ENCODE assay signal across 24 cellular contexts in genomic region chr4:48914311-48914710, GRCh38. TPM values are rescaled to one million over a fixed set of nuclear protein-coding genes. Genes with fewer than 3 reads are reported as not detected.
A peak's percentile ranks its signal among the peaks of the same experiment; 100 is the strongest.
DNase-seq lines count a peak whose midpoint lies in the region; ATAC-seq, FAIRE-seq and TF ChIP-seq lines count a peak whose summit lies in the region.
"Had no signal": no experiment of that assay in that cellular context is flagged by ENCODE, and none has a peak within 500 bp of the region (broad histone marks: within the 10 kb centered on the region; RNA-seq: fewer than 3 reads in every experiment).

No MANE protein-coding gene starts in this region.

- peaks cover 1% of the 10 kb centered on the region for H3K36me3 Mint-ChIP-seq in activated naive CD4-positive, alpha-beta T cell treated with anti-CD3 and anti-CD28 coated beads, Interleukin-2, amount 10 ng/mL, durations not matched to agents 7 days and 5 days
- H3K36me3 Mint-ChIP-seq: CD8-positive, alpha-beta memory T cell had no signal

- CTCF ChIA-PET in mammary epithelial cell (lab: Charles Lee; ENCODE audit: low non-redundant PET) = no interaction called here
- CTCF ChIA-PET in activated naive CD4-positive, alpha-beta T cell treated with anti-CD3 and anti-CD28 coated beads, Interleukin-2, amount 10 ng/mL, durations not matched to agents 7 days and 5 days (lab: Charles Lee) = interaction anchor here (0.8 kb wide), 1 partner anchor 31 kb away, joined by 3 read pairs; no protein-coding TSS in a partner anchor

- H3K4me3 Mint-ChIP-seq in activated naive CD4-positive, alpha-beta T cell treated with anti-CD3 and anti-CD28 coated beads, Interleukin-2, amount 10 ng/mL, durations not matched to agents 7 days and 5 days = no peak overlapping the region
- H3K4me3 Mint-ChIP-seq: CD8-positive, alpha-beta memory T cell had no signal

- no peaks in the 10 kb centered on the region for H3K79me2 ChIP-seq in mammary epithelial cell (ENCODE audit: insufficient read depth, low read length)

- H3K27me3 Mint-ChIP-seq in activated naive CD4-positive, alpha-beta T cell treated with anti-CD3 and anti-CD28 coated beads, Interleukin-2, amount 10 ng/mL, durations not matched to agents 7 days and 5 days = peaks cover 8% of the 10 kb centered on the region

- H3K9ac ChIP-seq in mammary epithelial cell (ENCODE audit: insufficient read depth, low read length) = no peak overlapping the region

- intact Hi-C loops in mammary epithelial cell (cut with micrococcal nuclease) (no loop called here), breast epithelium (cut with DNase I; ENCODE audit: low total_unique reads) (no loop called here)

- peaks cover 29% of the 10 kb centered on the region for H3K4me1 ChIP-seq in mammary epithelial cell (ENCODE audit: insufficient read depth, low read length)
- H3K4me1 ChIP-seq in breast epithelium = no peaks in the 10 kb centered on the region
- peaks cover 29% of the 10 kb centered on the region for H3K4me1 ChIP-seq in foreskin keratinocyte
- no peaks in the 10 kb centered on the region for H3K4me1 ChIP-seq in upper lobe of left lung

- H3K4me3 ChIP-seq in mammary epithelial cell (replicated peaks in 1 of 3; ENCODE audit: insufficient read depth in 1 of 3, low read depth in 2 of 3, low read length in 3 of 3) = no peak overlapping the region
- no peak overlapping the region for H3K4me3 ChIP-seq in breast epithelium
- no peak overlapping the region for H3K4me3 ChIP-seq in astrocyte of the spinal cord (ENCODE audit: low read depth, low read length)
- no peak overlapping the region for H3K4me3 ChIP-seq in upper lobe of left lung

- WGBS in mammary epithelial cell (ENCODE audit: low coverage, missing lambda C conversion rate) = 97% methylated on average over 3 of the region's 3 CpGs
- 93 to 94% methylated on average over 3 of the region's 3 CpGs for WGBS in upper lobe of left lung, 2 donors

- no peak for TF ChIP-seq EP300 in upper lobe of left lung (IDR thresholded peaks at IDR 0.05)

- no peaks in the 10 kb centered on the region for H4K20me1 ChIP-seq in mammary epithelial cell (ENCODE audit: insufficient read depth, low read length)

- no peak for TF ChIP-seq CTCF in mammary epithelial cell (conservative IDR thresholded peaks at IDR 0.05 in 1 of 2, IDR thresholded peaks at IDR 0.05 in 1 of 2; ENCODE audit: extremely low read depth in 1 of 2, insufficient read depth in 1 of 2, low read depth in 1 of 2, low read length in 2 of 2)
- no peak for TF ChIP-seq CTCF in breast epithelium (IDR thresholded peaks at IDR 0.05)
- TF ChIP-seq CTCF in astrocyte of the spinal cord (IDR thresholded peaks at IDR 0.05; ENCODE audit: low read depth, low read length) = no peak
- no peak for TF ChIP-seq CTCF in foreskin keratinocyte (conservative IDR thresholded peaks at IDR 0.05)
- no peak for TF ChIP-seq CTCF in upper lobe of left lung (IDR thresholded peaks at IDR 0.05)

- H3K9me3 Mint-ChIP-seq in activated naive CD4-positive, alpha-beta T cell treated with anti-CD3 and anti-CD28 coated beads, Interleukin-2, amount 10 ng/mL, durations not matched to agents 7 days and 5 days = peaks cover under 1% of the 10 kb centered on the region

- peak; percentile 83 for FAIRE-seq in urothelium cell line (lab: Jason Lieb, UNC)
- FAIRE-seq: A204.1, GM19239, HepG2 had no signal

- no peak overlapping the region for H3K4me2 ChIP-seq in mammary epithelial cell (ENCODE audit: insufficient read depth, low read depth, low read length)

- ATAC-seq in foreskin keratinocyte (peak; percentile 9), HG02610 (IDR thresholded peaks at IDR 0.05; ENCODE audit: unreplicated experiment) (no peak), upper lobe of left lung (ENCODE audit: low FRiP score in 2 of 2) (no peak)
- ATAC-seq: HepG2 had no signal

- in situ Hi-C loops in mammary epithelial cell (cut with MboI; ENCODE audit: low sequenced_read_pairs in 2 of 2) = no loop called here
- in situ Hi-C loops in astrocyte of the spinal cord (cut with HindIII; ENCODE audit: low sequenced_read_pairs) = no loop called here

- dilution Hi-C loops in mammary epithelial cell (cut with HindIII; ENCODE audit: low sequenced_read_pairs) = no loop called here

- no peak overlapping the region for H2AFZ ChIP-seq in mammary epithelial cell (ENCODE audit: low read depth, low read length)

- H3K27me3 ChIP-seq in mammary epithelial cell (ENCODE audit: insufficient read depth, low read length) (no peaks in the 10 kb centered on the region), breast epithelium (no peaks in the 10 kb centered on the region), foreskin keratinocyte (no peaks in the 10 kb centered on the region), upper lobe of left lung (no peaks in the 10 kb centered on the region)

- no peaks in the 10 kb centered on the region for H3K36me3 ChIP-seq in mammary epithelial cell (ENCODE audit: insufficient read depth, low read length)
- H3K36me3 ChIP-seq in breast epithelium = no peaks in the 10 kb centered on the region
- H3K36me3 ChIP-seq in upper lobe of left lung = no peaks in the 10 kb centered on the region

- H3K9me3 ChIP-seq in mammary epithelial cell (replicated peaks; ENCODE audit: insufficient read depth, low read length) (no peaks in the 10 kb centered on the region), breast epithelium (no peaks in the 10 kb centered on the region), upper lobe of left lung (no peaks in the 10 kb centered on the region)

- H3K4me1 Mint-ChIP-seq in activated naive CD4-positive, alpha-beta T cell treated with anti-CD3 and anti-CD28 coated beads, Interleukin-2, amount 10 ng/mL, durations not matched to agents 7 days and 5 days = peaks cover 6% of the 10 kb centered on the region
- H3K4me1 Mint-ChIP-seq: CD8-positive, alpha-beta memory T cell had no signal

- H3K27ac ChIP-seq in mammary epithelial cell (ENCODE audit: insufficient read depth, low read depth, low read length) (no peak overlapping the region), breast epithelium (no peak overlapping the region), foreskin keratinocyte (peak overlapping the region; percentile 72), upper lobe of left lung (no peak overlapping the region)
- H3K27ac ChIP-seq: C4-2B, HL-60 had no signal

- H3K27ac Mint-ChIP-seq in activated naive CD4-positive, alpha-beta T cell treated with anti-CD3 and anti-CD28 coated beads, Interleukin-2, amount 10 ng/mL, durations not matched to agents 7 days and 5 days = no peak overlapping the region
- H3K27ac Mint-ChIP-seq: CD8-positive, alpha-beta memory T cell had no signal

- no TSS peak for BruUV-seq in mammary epithelial cell (replicated peaks; lab: Mats Ljungman, UMichigan)

- TF ChIP-seq POLR2A in breast epithelium (IDR thresholded peaks at IDR 0.05) (no peak), upper lobe of left lung (IDR thresholded peaks at IDR 0.05) (no peak)

- DNase-seq in mammary epithelial cell (peak; percentile 42), breast epithelium (ENCODE audit: low spot score in 2 of 2) (no peak), astrocyte of the spinal cord (ENCODE audit: low read depth, low spot score) (peak; percentile 38), foreskin keratinocyte (peak; percentile 61 to 70), urothelium cell line (ENCODE audit: low spot score) (no peak), upper lobe of left lung (no peak)
- DNase-seq in activated naive CD4-positive, alpha-beta T cell treated with anti-CD3 and anti-CD28 coated beads, Interleukin-2, amount 10 ng/mL, durations not matched to agents 7 days and 5 days = no peak
- DNase-seq: Calu3; CD8-positive, alpha-beta memory T cell; EL; GF-D8; KBM-7; NCI-H1092 treated with DMSO at 0.1 percent for 48 hours; NCI-H1436 treated with DMSO at 0.1 percent for 48 hours; NCI-H1930; NCI-H2227 treated with DMSO at 0.1 percent for 48 hours; NCI-H510A; NK-92 treated with Interleukin-12 subunit alpha and Interleukin-12 subunit beta, amount 100 ng/mL, for 24 hours had no signal

RNA-seq across cellular contexts. Expression of gene OCIAD2, which starts 7.7 kb away (rescaled TPM):
- total RNA-seq in mammary epithelial cell (100 to 1,000 TPM in 1 of 2 donors, 10 to 100 TPM in 1; 19.2 to 138 TPM), breast epithelium (10 to 100 TPM in 1 of 3 donors, 1 to 10 TPM in 2; 9.2 to 22.0 (median 9.9) TPM), foreskin keratinocyte (182 and 231 TPM in 2 replicates), upper lobe of left lung (100 to 1,000 TPM in 1 of 6 donors, 10 to 100 TPM in 5; 27.7 to 172 (median 37.9) TPM)
- polyA plus RNA-seq in mammary epithelial cell (203 TPM), foreskin keratinocyte (346 and 453 TPM in 2 replicates)
- 38.5 TPM for polyA minus RNA-seq in mammary epithelial cell
- total RNA-seq: HepG2 had no signal
- polyA plus RNA-seq: HepG2 had no signal

Comparison
In these comparisons a context has a peak if more than half of its experiments do, and no peak if none do; other contexts are left out.
1. DNase-seq: peak in mammary epithelial cell (single experiment), astrocyte of the spinal cord (single experiment) and foreskin keratinocyte (2 of 2); none in breast epithelium (0 of 2), urothelium cell line (single experiment), activated naive CD4-positive, alpha-beta T cell treated with anti-CD3 and anti-CD28 coated beads, Interleukin-2, amount 10 ng/mL, durations not matched to agents 7 days and 5 days (single experiment) and upper lobe of left lung (0 of 2).